In genomic region chr15:32786906-32787305, GRCh38 we compare ENCODE assay signal across 27 cellular contexts.
A peak's percentile ranks its signal among the peaks of the same experiment; 100 is the strongest.
DNase-seq lines count a peak whose midpoint lies in the region; ATAC-seq, FAIRE-seq and TF ChIP-seq lines count a peak whose summit lies in the region.
"Had no signal": no experiment of that assay in that cellular context is flagged by ENCODE, and none has a peak within 500 bp of the region (broad histone marks: within the 10 kb centered on the region; RNA-seq: fewer than 3 reads in every experiment).

No MANE protein-coding gene starts in this region.

- no peak overlapping the region for H3K9ac ChIP-seq in IMR-90 (ENCODE audit: low read depth, low read length)
- H3K9ac ChIP-seq in mesendoderm (ENCODE audit: low read length): no peak overlapping the region
- H3K9ac ChIP-seq: BLaER1 had no signal

- H4K8ac ChIP-seq in IMR-90 (ENCODE audit: low read depth in 2 of 2, low read length in 2 of 2) (peak overlapping the region; percentile 30 to 50; a peak in 2 of 4 replicates), mesendoderm (ENCODE audit: low read depth, low read length) (no peak overlapping the region)

- WGBS in A549 (ENCODE audit: missing lambda C conversion rate): 81% methylated on average over 7 of the region's 7 CpGs
- WGBS in IMR-90 (ENCODE audit: extremely low coverage in 2 of 2, insufficient read length in 1 of 2), 2 experiments: no CpG with 5 or more reads among the region's 7 CpGs
- no CpG with 5 or more reads among the region's 7 CpGs for WGBS in mesendoderm (ENCODE audit: extremely low coverage, insufficient coverage, low lambda C conversion rate)

- no peak overlapping the region for H2AK9ac ChIP-seq in IMR-90 (replicated peaks; ENCODE audit: low read depth, low read length, poor library complexity)

- H2BK15ac ChIP-seq in IMR-90 (ENCODE audit: low read depth, low read length) (no peak overlapping the region; the same call in 2 of the 3 replicates), mesendoderm (replicated peaks; ENCODE audit: low read depth) (no peak overlapping the region)

- DNase-seq in A549 (ENCODE audit: low read depth in 1 of 2, low spot score in 1 of 2) (no peak), IMR-90 (no peak), astrocyte of the hippocampus (ENCODE audit: low read depth, low spot score) (peak; percentile 17), mesendoderm (peak; percentile 67), COLO668 (lab: John Stamatoyannopoulos, UW; ENCODE audit: unreplicated experiment) (no peak), epidermal melanocyte (ENCODE audit: insufficient read length, low spot score) (no peak), NCI-H526 treated with DMSO at 0.1 percent for 48 hours (lab: John Stamatoyannopoulos, UW) (no peak)
- DNase-seq in activated CD8-positive, alpha-beta memory T cell treated with anti-CD3 and anti-CD28 coated beads, Interleukin-2, amount 50 U/mL, for 4 hours: no peak
- DNase-seq: CD4-positive, CD25-positive, alpha-beta regulatory T cell; COR-L47; GF-D8; Karpas-422; NCI-H1092 treated with DMSO at 0.1 percent for 48 hours; NCI-H1436; NCI-H187; NCI-H2081 treated with DMSO at 0.1 percent for 48 hours; NCI-H2171; NCI-H226; NCI-H510A; NCI-H748 treated with DMSO at 0.1 percent for 48 hours; NK-92 treated with Interleukin-12 subunit alpha and Interleukin-12 subunit beta, amount 100 ng/mL, for 24 hours had no signal

- H3K14ac ChIP-seq in IMR-90 (replicated peaks; ENCODE audit: low read depth, low read length): 0 out of 2 replicates have a peak overlapping the region, but pooled peaks have one; percentile 17

- in situ Hi-C loops in IMR-90 (cut with MboI; ENCODE audit: low sequenced_read_pairs): no loop called here

- 0 out of 2 replicates have a peak overlapping the region, but pooled peaks have one; percentile 64 for H2AK5ac ChIP-seq in IMR-90 (ENCODE audit: low read depth, low read length)
- H2AK5ac ChIP-seq in mesendoderm (ENCODE audit: low read length): no peak overlapping the region

- ATAC-seq in A549 (no peak), IMR-90 (ENCODE audit: low read depth) (no peak)
- ATAC-seq: Right ventricle myocardium inferior had no signal

- no peak overlapping the region for H3K4me2 ChIP-seq in A549
- no peak overlapping the region for H3K4me2 ChIP-seq in IMR-90 (ENCODE audit: low read depth, low read length)
- no peak overlapping the region for H3K4me2 ChIP-seq in mesendoderm (ENCODE audit: low read length)
- H3K4me2 ChIP-seq: BLaER1 had no signal

- H3K18ac ChIP-seq in IMR-90 (ENCODE audit: low read depth, low read length) (peak overlapping the region; percentile 42; the same call in 1 of the 2 replicates), mesendoderm (ENCODE audit: low read length) (no peak overlapping the region)

- POLR2A ChIA-PET in A549 (lab: Yijun Ruan, JAX): no interaction called here
- POLR2A ChIA-PET in IMR-90 (lab: Charles Lee; ENCODE audit: unreplicated experiment): no interaction called here

- peaks cover 15% of the 10 kb centered on the region for H3K9me1 ChIP-seq in IMR-90 (ENCODE audit: insufficient read depth, low read length)

- H3K27ac ChIP-seq in A549 (no peak overlapping the region), IMR-90 (ENCODE audit: insufficient read depth, low read length) (no peak overlapping the region), mesendoderm (ENCODE audit: low read depth, low read length) (no peak overlapping the region)
- H3K27ac ChIP-seq: 22Rv1, BLaER1 had no signal

- FAIRE-seq in A549 (lab: Jason Lieb, UNC): peak; percentile 18
- FAIRE-seq: GM12892, GM19239, H54 had no signal

- H4K20me1 ChIP-seq in IMR-90 (ENCODE audit: insufficient read depth, low read length): no peaks in the 10 kb centered on the region
- H4K20me1 ChIP-seq: BLaER1 had no signal

- H3K9me3 ChIP-seq in A549: no peaks in the 10 kb centered on the region
- H3K9me3 ChIP-seq in IMR-90 (ENCODE audit: control insufficient read depth, insufficient read depth, low read length): no peaks in the 10 kb centered on the region
- H3K9me3 ChIP-seq: BLaER1 had no signal

- TF ChIP-seq RAD21 in A549 (conservative IDR thresholded peaks at IDR 0.05 in 1 of 2, IDR thresholded peaks at IDR 0.05 in 1 of 2): no peak
- TF ChIP-seq RAD21 in IMR-90 (IDR thresholded peaks at IDR 0.05; ENCODE audit: low read length): no peak

- H2BK5ac ChIP-seq in IMR-90 (ENCODE audit: low read depth, low read length, poor library complexity, severe bottlenecking) (peak overlapping the region; percentile 2), mesendoderm (ENCODE audit: low read length) (no peak overlapping the region)

- TF ChIP-seq POLR2A in A549 (IDR thresholded peaks at IDR 0.05; ENCODE audit: low read length) (no peak), IMR-90 (IDR thresholded peaks at IDR 0.05; ENCODE audit: low read depth, low read length) (no peak)

- H2BK120ac ChIP-seq in IMR-90 (ENCODE audit: low read depth, low read length) (peak overlapping the region; percentile 82; the same call in 1 of the 2 replicates), mesendoderm (ENCODE audit: low read depth, low read length) (no peak overlapping the region)

- TF ChIP-seq CTCF in A549 (IDR thresholded peaks at IDR 0.05): no peak
- TF ChIP-seq CTCF in IMR-90 (conservative IDR thresholded peaks at IDR 0.05; ENCODE audit: low read depth, low read length): no peak

- peak overlapping the region; percentile 5 for H4K5ac ChIP-seq in IMR-90 (ENCODE audit: low read depth, low read length)
- no peak overlapping the region for H4K5ac ChIP-seq in mesendoderm (ENCODE audit: low read length)

- no peak overlapping the region; the same call in 1 of the 2 replicates for H3K23ac ChIP-seq in IMR-90 (ENCODE audit: low read depth, low read length)
- no peak overlapping the region for H3K23ac ChIP-seq in mesendoderm (ENCODE audit: low read length)

- H3K4me3 ChIP-seq in A549: no peak overlapping the region
- no peak overlapping the region for H3K4me3 ChIP-seq in IMR-90 (ENCODE audit: insufficient read depth, low read depth, low read length)
- no peak overlapping the region for H3K4me3 ChIP-seq in mesendoderm (ENCODE audit: low read length)
- H3K4me3 ChIP-seq: BLaER1 had no signal

- no peaks in the 10 kb centered on the region for H3K27me3 ChIP-seq in IMR-90 (ENCODE audit: control insufficient read depth, insufficient read depth, low read length)
- no peaks in the 10 kb centered on the region for H3K27me3 ChIP-seq in mesendoderm (ENCODE audit: insufficient read depth, low read length, poor library complexity)
- H3K27me3 ChIP-seq: BLaER1 had no signal

- dilution Hi-C loops in IMR-90 (cut with HindIII; ENCODE audit: low sequenced_read_pairs, unreplicated experiment): no loop called here

- H3K4ac ChIP-seq in IMR-90 (ENCODE audit: low read depth, low read length): peak overlapping the region; percentile 9; the same call in 1 of the 2 replicates
- H3K4ac ChIP-seq in mesendoderm (ENCODE audit: low read depth, low read length): no peak overlapping the region

- H3K79me2 ChIP-seq in mesendoderm (ENCODE audit: control insufficient read depth, insufficient read depth, low read length): no peaks in the 10 kb centered on the region

- H2BK20ac ChIP-seq in IMR-90 (ENCODE audit: low read depth, low read length): peak overlapping the region; percentile 41

- no TSS peak for BruUV-seq in IMR-90 (replicated peaks; lab: Mats Ljungman, UMichigan)

- TF ChIP-seq EP300 in A549 (IDR thresholded peaks at IDR 0.05): no peak

- no peak overlapping the region for H3K56ac ChIP-seq in IMR-90 (ENCODE audit: extremely low read depth, insufficient read depth, low read length)
- H3K56ac ChIP-seq in mesendoderm (ENCODE audit: low read length): no peak overlapping the region

- H4K91ac ChIP-seq in IMR-90 (ENCODE audit: insufficient read depth, low read depth, low read length): peak overlapping the region; percentile 35; the same call in 1 of the 2 replicates

- no peak overlapping the region for H2AFZ ChIP-seq in IMR-90 (replicated peaks; ENCODE audit: low read length, poor library complexity)

- CTCF ChIA-PET in A549 (lab: Yijun Ruan, JAX) (interaction anchor here (1.2 to 2.0 kb wide), 6 partner anchors 8 to 57 kb away, joined by 3 to 6 read pairs (median 4); no protein-coding TSS in a partner anchor), IMR-90 (lab: Yijun Ruan, JAX) (interaction anchor here (0.9 kb wide), 1 partner anchor 149 kb away, joined by 3 read pairs; no protein-coding TSS in a partner anchor)

- H3K4me1 ChIP-seq in A549 (peaks cover 13% of the 10 kb centered on the region), IMR-90 (ENCODE audit: control insufficient read depth, insufficient read depth, low read length) (peaks cover 28% of the 10 kb centered on the region), mesendoderm (ENCODE audit: control insufficient read depth, low read depth, low read length) (no peaks in the 10 kb centered on the region)

- H3K79me1 ChIP-seq in IMR-90 (ENCODE audit: low read depth in 1 of 2, low read length in 2 of 2) (peaks cover 27 to 72% of the 10 kb centered on the region in 2 experiments), mesendoderm (ENCODE audit: low read length) (no peaks in the 10 kb centered on the region)

- H3K36me3 ChIP-seq in IMR-90 (ENCODE audit: control insufficient read depth, insufficient read depth, low read length): 0 out of 2 replicates have a peak, but pooled peaks cover 2% of the 10 kb centered on the region
- no peaks in the 10 kb centered on the region for H3K36me3 ChIP-seq in mesendoderm (ENCODE audit: control insufficient read depth, insufficient read depth, low read length)
- H3K36me3 ChIP-seq: BLaER1 had no signal

- intact Hi-C loops in IMR-90 (cut with micrococcal nuclease): loop anchor here (5.0 kb wide), 1 partner anchor 35 kb away; no protein-coding TSS in a partner anchor

TF ChIP-seq in A549, 52 proteins besides CTCF, POLR2A, EP300 and RAD21 (continues in another document):
- no peak for TF ChIP-seq GATA3 (IDR thresholded peaks at IDR 0.05; ENCODE audit: borderline replicate concordance)
- TF ChIP-seq USF2 (IDR thresholded peaks at IDR 0.05): no peak
- TF ChIP-seq NFE2L2 (conservative IDR thresholded peaks at IDR 0.05; ENCODE audit: low read length): no peak

TF ChIP-seq in IMR-90, 13 proteins besides CTCF, POLR2A, EP300 and RAD21 (continues in another document):
- TF ChIP-seq ELK1 (IDR thresholded peaks at IDR 0.05; ENCODE audit: borderline replicate concordance, low read depth, low read length) (no peak), SMC3 (IDR thresholded peaks at IDR 0.05; ENCODE audit: low read depth, low read length) (no peak)

Comparison
In these comparisons a context has a peak if more than half of its experiments do, and no peak if none do; other contexts are left out.
1. DNase-seq: peak in astrocyte of the hippocampus (single experiment) and mesendoderm (single experiment); none in A549 (0 of 2), IMR-90 (single experiment), COLO668 (single experiment), epidermal melanocyte (single experiment), NCI-H526 treated with DMSO at 0.1 percent for 48 hours (single experiment) and activated CD8-positive, alpha-beta memory T cell treated with anti-CD3 and anti-CD28 coated beads, Interleukin-2, amount 50 U/mL, for 4 hours (single experiment).